In genomic region chr18:79680891-79681339, GRCh38 we compare ENCODE assay signal across 8 cellular contexts. TPM values are rescaled to one million over a fixed set of nuclear protein-coding genes. Genes with fewer than 3 reads are reported as not detected.
DNase-seq lines count a peak whose midpoint lies in the region; ATAC-seq and TF ChIP-seq lines count a peak whose summit lies in the region.

No MANE protein-coding gene starts in this region.

- H3K27ac Mint-ChIP-seq in activated T-cell treated with anti-CD3 and anti-CD28 coated beads, Interleukin-2, amount 50 U/mL, for 72 hours: peak overlapping the region; percentile 90

- TF ChIP-seq CTCF in astrocyte of the cerebellum (IDR thresholded peaks at IDR 0.05; ENCODE audit: low read depth, low read length, missing control alignments) (no peak), lower lobe of right lung (IDR thresholded peaks at IDR 0.05) (no peak), tibial nerve (IDR thresholded peaks at IDR 0.05) (no peak)

- H3K36me3 ChIP-seq in lower lobe of right lung (peaks cover 7% of the 10 kb centered on the region), tibial nerve (peaks cover 0 to 15% (median 0%) of the 10 kb centered on the region in 3 donors)

- H3K4me1 Mint-ChIP-seq in activated T-cell treated with anti-CD3 and anti-CD28 coated beads, Interleukin-2, amount 50 U/mL, for 72 hours (ENCODE audit: low read depth): peaks cover 78% of the 10 kb centered on the region

- peaks cover 3 to 20% of the 10 kb centered on the region in 2 donors for H3K36me3 Mint-ChIP-seq in activated T-cell treated with anti-CD3 and anti-CD28 coated beads, Interleukin-2, amount 50 U/mL, for 72 hours (ENCODE audit: insufficient read depth in 2 of 2)

- no peaks in the 10 kb centered on the region for H3K27me3 Mint-ChIP-seq in activated T-cell treated with anti-CD3 and anti-CD28 coated beads, Interleukin-2, amount 50 U/mL, for 72 hours (ENCODE audit: low read depth)

- H3K4me3 Mint-ChIP-seq in activated T-cell treated with anti-CD3 and anti-CD28 coated beads, Interleukin-2, amount 50 U/mL, for 72 hours: peak overlapping the region; percentile 91

- no peak for TF ChIP-seq EP300 in tibial nerve (IDR thresholded peaks at IDR 0.05)

- no peak for ATAC-seq in activated T-cell treated with anti-CD3 and anti-CD28 coated beads, Interleukin-2, amount 50 U/mL, for 72 hours (replicated peaks in 1 of 2)
- ATAC-seq in lower lobe of right lung: no peak
- ATAC-seq in HG03045 (IDR thresholded peaks at IDR 0.05; ENCODE audit: unreplicated experiment): no peak

- H3K4me3 ChIP-seq in astrocyte of the cerebellum (ENCODE audit: low read depth, low read length) (peak overlapping the region; percentile 81), lower lobe of right lung (peak overlapping the region; percentile 80), tibial nerve (peak overlapping the region; percentile 64 to 100 (median 78))

- WGBS in tibial nerve, 2 donors: 66 to 71% methylated on average over 10 to 19 of the region's 20 CpGs

- H3K27me3 ChIP-seq in lower lobe of right lung (ENCODE audit: low read depth) (no peaks in the 10 kb centered on the region), tibial nerve (no peaks in the 10 kb centered on the region)

- H3K9me3 ChIP-seq in lower lobe of right lung: no peaks in the 10 kb centered on the region
- H3K9me3 ChIP-seq in tibial nerve: no peaks in the 10 kb centered on the region

- no peaks in the 10 kb centered on the region for H3K9me3 Mint-ChIP-seq in activated T-cell treated with anti-CD3 and anti-CD28 coated beads, Interleukin-2, amount 50 U/mL, for 72 hours

- intact Hi-C loops in lower lobe of right lung (cut with DNase I): no loop called here

- in situ Hi-C loops in astrocyte of the cerebellum (cut with HindIII; ENCODE audit: low sequenced_read_pairs): no loop called here

- no peak for TF ChIP-seq POLR2A in tibial nerve (IDR thresholded peaks at IDR 0.05)

- H3K27ac ChIP-seq in lower lobe of right lung (peak overlapping the region; percentile 9), tibial nerve (peak overlapping the region in 2 of 4 donors; percentile 19 to 98)

- H3K4me1 ChIP-seq in lower lobe of right lung (peaks cover 43% of the 10 kb centered on the region), tibial nerve (peaks cover 0 to 50% (median 23%) of the 10 kb centered on the region in 4 donors)

- DNase-seq in activated T-cell treated with anti-CD3 and anti-CD28 coated beads, Interleukin-2, amount 50 U/mL, for 72 hours: no peak
- DNase-seq in activated T-cell treated with anti-CD3 and anti-CD28 coated beads for 4 hours (no peak), astrocyte of the cerebellum (ENCODE audit: low read depth) (no peak), lower lobe of right lung (no peak), tibial nerve (ENCODE audit: low spot score in 2 of 2) (no peak), CD1c-positive myeloid dendritic cell (ENCODE audit: extremely low spot score) (no peak)
- no peak for DNase-seq in stimulated activated naive CD4-positive, alpha-beta T cell treated with Interleukin-2 at 50 U/mL for 16 hours (lab: John Stamatoyannopoulos, UW)

RNA-seq across cellular contexts. Expression of gene CTDP1, which starts 1.3 kb away (rescaled TPM):
- total RNA-seq in activated T-cell treated with anti-CD3 and anti-CD28 coated beads, Interleukin-2, amount 50 U/mL, for 72 hours: 100 to 1,000 TPM in 1 of 2 donors, 10 to 100 TPM in 1; 30.1 to 103 TPM
- total RNA-seq in lower lobe of right lung: 25.2 TPM
- total RNA-seq in tibial nerve: 10 to 100 TPM; 18.1 to 40.5 (median 25.7) TPM
